22 cellular contexts compared by ENCODE assay signal in the genomic region with DNA sequence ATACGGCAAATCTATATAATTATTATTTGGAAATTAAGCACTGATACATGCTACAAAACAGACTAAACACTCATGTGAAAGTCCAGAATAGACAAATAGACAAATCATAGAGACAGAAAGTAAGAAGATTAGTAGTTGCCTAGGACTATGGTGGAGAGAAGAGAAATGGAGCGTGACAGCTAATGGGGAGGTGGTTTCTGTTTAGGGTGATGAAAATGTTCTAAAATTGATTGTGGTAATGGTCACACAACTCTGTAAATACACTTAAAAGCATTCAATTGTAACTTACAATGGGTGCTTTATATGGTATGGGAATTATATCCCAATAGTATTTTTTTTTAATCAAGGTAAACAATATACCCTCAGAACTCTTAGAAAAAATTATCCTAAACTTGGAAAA. TPM values are rescaled to one million over a fixed set of nuclear protein-coding genes. Genes with fewer than 3 reads are reported as not detected.
DNase-seq lines count a peak whose midpoint lies in the region; ATAC-seq and TF ChIP-seq lines count a peak whose summit lies in the region.
"Had no signal": no experiment of that assay in that cellular context is flagged by ENCODE, and none has a peak within 500 bp of the region (broad histone marks: within the 10 kb centered on the region; RNA-seq: fewer than 3 reads in every experiment).

No MANE protein-coding gene starts in this region.

- H3K4me1 Mint-ChIP-seq in neural progenitor cell: peaks cover 18% of the 10 kb centered on the region
- H3K4me1 Mint-ChIP-seq: B cell had no signal

- H3K27me3 Mint-ChIP-seq in neural progenitor cell (ENCODE audit: insufficient read depth, low read depth): no peaks in the 10 kb centered on the region

- H3K9ac ChIP-seq in neural progenitor cell: no peak overlapping the region

- H2AFZ ChIP-seq in neural progenitor cell (replicated peaks): no peak overlapping the region

- TF ChIP-seq CTCF in GM20000 (IDR thresholded peaks at IDR 0.05; ENCODE audit: extremely low read depth, missing control alignments): no peak
- no peak for TF ChIP-seq CTCF in neural progenitor cell (IDR thresholded peaks at IDR 0.05)

- no peaks in the 10 kb centered on the region for H3K36me3 Mint-ChIP-seq in neural progenitor cell

- H3K36me3 ChIP-seq in neural progenitor cell: no peaks in the 10 kb centered on the region
- H3K36me3 ChIP-seq: MG63 had no signal

- H3K27me3 ChIP-seq in neural progenitor cell: peaks cover under 1% of the 10 kb centered on the region
- H3K27me3 ChIP-seq: MG63 had no signal

- peaks cover 9% of the 10 kb centered on the region for H3K4me1 ChIP-seq in neural progenitor cell

- H4K20me1 ChIP-seq in neural progenitor cell (ENCODE audit: low read depth): no peaks in the 10 kb centered on the region

- no peak overlapping the region for H3K4me3 ChIP-seq in neural progenitor cell
- H3K4me3 ChIP-seq: MG63 had no signal

- H3K9me3 ChIP-seq in neural progenitor cell (ENCODE audit: low read depth): no peaks in the 10 kb centered on the region
- H3K9me3 ChIP-seq: MG63 had no signal

- H3K9me3 Mint-ChIP-seq in neural progenitor cell: no peaks in the 10 kb centered on the region

- H3F3A ChIP-seq in neural progenitor cell (ENCODE audit: low read depth): no peaks in the 10 kb centered on the region

- no peaks in the 10 kb centered on the region for H3K79me2 ChIP-seq in neural progenitor cell (ENCODE audit: low read depth)

- ATAC-seq in GM18511 (IDR thresholded peaks at IDR 0.05; ENCODE audit: unreplicated experiment): peak; percentile 51
- no peak for ATAC-seq in HG02588 (IDR thresholded peaks at IDR 0.05; ENCODE audit: unreplicated experiment)
- ATAC-seq in HG02759 (IDR thresholded peaks at IDR 0.05; ENCODE audit: unreplicated experiment): no peak

- no peak overlapping the region for H3K4me2 ChIP-seq in neural progenitor cell

- H3K27ac Mint-ChIP-seq in neural progenitor cell: peak overlapping the region; percentile 2
- H3K27ac Mint-ChIP-seq: B cell had no signal

- no peak overlapping the region for H3K4me3 Mint-ChIP-seq in neural progenitor cell
- H3K4me3 Mint-ChIP-seq: B cell had no signal

- DNase-seq in NCI-H2107 treated with DMSO at 0.1 percent for 48 hours (lab: John Stamatoyannopoulos, UW; ENCODE audit: unreplicated experiment) (peak; percentile 29), NCI-H2107 (lab: John Stamatoyannopoulos, UW) (no peak), GM20000 (ENCODE audit: low spot score) (peak; percentile 49), neural progenitor cell (ENCODE audit: low spot score) (no peak)
- no peak for DNase-seq in activated naive CD4-positive, alpha-beta T cell treated with anti-CD3 and anti-CD28 coated beads, Interleukin-2, amount 50 U/mL, for 16 hours
- DNase-seq: Calu3, IMR-90, KG1, MG63, NCI-H2029, NCI-H2227 treated with DMSO at 0.1 percent for 48 hours, NCI-H526 treated with DMSO at 0.1 percent for 48 hours, SHP77, T-helper 1 cell had no signal

- no peak overlapping the region for H3K27ac ChIP-seq in neural progenitor cell
- H3K27ac ChIP-seq: 22Rv1, RWPE1 had no signal

RNA-seq across cellular contexts. Expression of a gene that starts 20.4 kb away (rescaled TPM):
- not detected in 2 replicates for total RNA-seq in neural progenitor cell (ENCODE audit: low replicate concordance)
- total RNA-seq: B cell, Calu3, H4, IMR-90, NCI-H460 had no signal

RNA-seq across cellular contexts. Expression of a gene that starts 45.9 kb away (rescaled TPM):
- total RNA-seq in neural progenitor cell (ENCODE audit: low replicate concordance): 60.0 and 69.3 TPM in 2 replicates

Comparison
In these comparisons a context has a peak if more than half of its experiments do, and no peak if none do; other contexts are left out.
1. DNase-seq: peak in NCI-H2107 treated with DMSO at 0.1 percent for 48 hours (single experiment) and GM20000 (single experiment); none in NCI-H2107 (single experiment), neural progenitor cell (single experiment) and activated naive CD4-positive, alpha-beta T cell treated with anti-CD3 and anti-CD28 coated beads, Interleukin-2, amount 50 U/mL, for 16 hours (single experiment).